Comparison of ENCODE assay signal across 24 cellular contexts in genomic region chr3:122892118-122892517, GRCh38.
DNase-seq lines count a peak whose midpoint lies in the region; ATAC-seq and TF ChIP-seq lines count a peak whose summit lies in the region.
"Had no signal": no experiment of that assay in that cellular context is flagged by ENCODE, and none has a peak within 500 bp of the region (broad histone marks: within the 10 kb centered on the region; RNA-seq: fewer than 3 reads in every experiment).

No MANE protein-coding gene starts in this region.

- intact Hi-C loops in psoas muscle (cut with DNase I) (no loop called here), ascending aorta (cut with DNase I) (no loop called here)

- no peaks in the 10 kb centered on the region for H3K27me3 ChIP-seq in psoas muscle (ENCODE audit: insufficient read depth in 3 of 3, low read length in 2 of 3)
- H3K27me3 ChIP-seq in ascending aorta, result no peaks in the 10 kb centered on the region

- 88 to 95% (median 91%) methylated on average over 12 of the region's 12 CpGs for WGBS in psoas muscle, 3 donors

- H3K36me3 ChIP-seq in psoas muscle (ENCODE audit: insufficient read depth in 1 of 2, low read depth in 1 of 2) (peaks cover 0 to under 1% of the 10 kb centered on the region in 2 donors), ascending aorta (no peaks in the 10 kb centered on the region)

- ATAC-seq in psoas muscle, result no peak
- ATAC-seq: CD8-positive, alpha-beta T cell; Panc1; SK-N-SH treated with all-trans-retinoic acid at 6 μM for 48 hours had no signal

- no peak overlapping the region for H3K4me3 ChIP-seq in psoas muscle
- no peak overlapping the region for H3K4me3 ChIP-seq in ascending aorta

- no peaks in the 10 kb centered on the region for H3K9me3 ChIP-seq in psoas muscle
- no peaks in the 10 kb centered on the region for H3K9me3 ChIP-seq in ascending aorta

- peaks cover 41% of the 10 kb centered on the region for H3K4me1 ChIP-seq in psoas muscle
- peaks cover 0 to 9% of the 10 kb centered on the region in 2 donors for H3K4me1 ChIP-seq in ascending aorta

- DNase-seq in DMS79 treated with DMSO at 0.1 percent for 48 hours (lab: John Stamatoyannopoulos, UW), result peak; percentile 92
- DNase-seq in NCI-H2107 treated with DMSO at 0.1 percent for 48 hours (lab: John Stamatoyannopoulos, UW; ENCODE audit: unreplicated experiment), result peak; percentile 70
- no peak for DNase-seq in epithelial cell of prostate (ENCODE audit: low read depth, low spot score)
- DNase-seq in psoas muscle, result no peak
- DNase-seq in putamen (ENCODE audit: low spot score), result no peak
- DNase-seq in NCI-H2196 treated with DMSO at 0.1 percent for 48 hours (lab: John Stamatoyannopoulos, UW; ENCODE audit: unreplicated experiment), result no peak
- no peak for DNase-seq in ascending aorta (ENCODE audit: low spot score in 2 of 2)
- DNase-seq in DMS 273 treated with DMSO at 0.1 percent for 48 hours (lab: John Stamatoyannopoulos, UW), result no peak
- DNase-seq: ACHN; C1 segment of cervical spinal cord; CD8-positive, alpha-beta T cell; DMS53; H9; HFFc6; KBM-7; MM.1S; NCI-H1048; NCI-H2081 treated with DMSO at 0.1 percent for 48 hours; NCI-H2227 treated with DMSO at 0.1 percent for 48 hours; NCI-H524; NCI-H774; NK-92 treated with Interleukin-12 subunit alpha and Interleukin-12 subunit beta, amount 100 ng/mL, for 24 hours had no signal

- TF ChIP-seq CTCF in psoas muscle (IDR thresholded peaks at IDR 0.05), result no peak
- TF ChIP-seq CTCF in ascending aorta (IDR thresholded peaks at IDR 0.05), result no peak

- peak overlapping the region; percentile 66 for H3K27ac ChIP-seq in epithelial cell of prostate
- H3K27ac ChIP-seq in psoas muscle, result peak overlapping the region; percentile 70
- H3K27ac ChIP-seq in ascending aorta, result no peak overlapping the region

Comparison
In these comparisons a context has a peak if more than half of its experiments do, and no peak if none do; other contexts are left out.
1. DNase-seq: peak in DMS79 treated with DMSO at 0.1 percent for 48 hours (single experiment) and NCI-H2107 treated with DMSO at 0.1 percent for 48 hours (single experiment); none in epithelial cell of prostate (single experiment), psoas muscle (0 of 2), putamen (single experiment), NCI-H2196 treated with DMSO at 0.1 percent for 48 hours (single experiment), ascending aorta (0 of 2) and DMS 273 treated with DMSO at 0.1 percent for 48 hours (single experiment).
2. H3K27ac ChIP-seq: peak in epithelial cell of prostate (single experiment) and psoas muscle (single experiment); none in ascending aorta (0 of 2).